Comparison of ENCODE assay signal across 15 cellular contexts in the genomic region with DNA sequence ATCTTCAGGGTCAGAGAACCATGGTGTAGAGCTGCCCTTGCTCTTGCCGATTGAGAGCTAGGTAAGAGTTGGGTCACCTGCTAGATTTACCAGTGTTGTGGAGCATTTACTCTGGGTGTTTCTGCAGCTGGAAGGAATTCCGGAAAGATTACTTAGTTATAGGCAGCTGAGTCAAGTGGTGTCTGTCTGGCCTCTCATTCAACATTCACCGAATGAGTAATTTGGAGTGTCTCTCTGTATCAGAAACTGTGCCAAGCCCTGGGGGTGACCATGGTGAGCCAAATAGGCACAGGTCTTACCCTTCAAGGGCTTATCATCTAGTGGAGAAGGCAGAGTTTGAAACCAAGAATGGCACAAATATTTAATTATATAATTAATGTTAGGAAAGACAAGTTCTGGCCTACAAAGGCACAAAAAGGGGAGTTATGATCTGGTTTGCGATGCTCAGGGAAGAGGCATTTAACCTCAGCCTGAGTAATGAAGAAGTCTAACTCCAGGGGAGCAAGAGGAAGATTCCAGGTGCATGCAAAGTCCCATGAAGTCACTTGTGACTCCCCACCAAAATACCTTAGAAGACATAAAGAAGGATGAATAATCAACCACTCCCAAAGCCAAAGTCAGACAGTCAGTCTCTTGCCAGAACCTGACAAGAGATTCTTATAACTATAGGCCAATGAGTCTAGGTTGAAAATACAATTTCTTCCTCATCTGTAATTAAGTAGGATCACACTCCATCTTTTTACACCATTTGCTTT. TPM values are rescaled to one million over a fixed set of nuclear protein-coding genes. Genes with fewer than 3 reads are reported as not detected.
DNase-seq lines count a peak whose midpoint lies in the region; ATAC-seq and TF ChIP-seq lines count a peak whose summit lies in the region.
"Had no signal": no experiment of that assay in that cellular context is flagged by ENCODE, and none has a peak within 500 bp of the region (broad histone marks: within the 10 kb centered on the region; RNA-seq: fewer than 3 reads in every experiment).

No MANE protein-coding gene starts in this region.

- peak; percentile 69 for ATAC-seq in HG02885 (IDR thresholded peaks at IDR 0.05; ENCODE audit: poor library complexity, unreplicated experiment)
- ATAC-seq in activated T-helper 17 cell treated with anti-CD3 and anti-CD28 coated beads, Interleukin-2, amount 50 U/mL, for 72 hours (replicated peaks) = peak; percentile 79
- no peak for ATAC-seq in activated CD8-positive, alpha-beta T cell treated with anti-CD3 and anti-CD28 coated beads for 36 hours
- ATAC-seq: gastrocnemius medialis had no signal

- H3K36me3 Mint-ChIP-seq in activated T-helper 17 cell treated with anti-CD3 and anti-CD28 coated beads, Interleukin-2, amount 50 U/mL, for 72 hours (ENCODE audit: low read depth) = no peaks in the 10 kb centered on the region
- H3K36me3 Mint-ChIP-seq in activated CD8-positive, alpha-beta T cell treated with anti-CD3 and anti-CD28 coated beads for 36 hours (ENCODE audit: low read depth) = no peaks in the 10 kb centered on the region

- peaks cover 16% of the 10 kb centered on the region for H3K27me3 Mint-ChIP-seq in activated T-helper 17 cell treated with anti-CD3 and anti-CD28 coated beads, Interleukin-2, amount 50 U/mL, for 72 hours
- H3K27me3 Mint-ChIP-seq in activated CD8-positive, alpha-beta T cell treated with anti-CD3 and anti-CD28 coated beads for 36 hours = peaks cover 4% of the 10 kb centered on the region

- H3K9me3 Mint-ChIP-seq in activated T-helper 17 cell treated with anti-CD3 and anti-CD28 coated beads, Interleukin-2, amount 50 U/mL, for 72 hours = no peaks in the 10 kb centered on the region
- H3K9me3 Mint-ChIP-seq in activated CD8-positive, alpha-beta T cell treated with anti-CD3 and anti-CD28 coated beads for 36 hours = no peaks in the 10 kb centered on the region
- H3K9me3 Mint-ChIP-seq: endodermal cell had no signal

- H3K4me3 Mint-ChIP-seq in activated T-helper 17 cell treated with anti-CD3 and anti-CD28 coated beads, Interleukin-2, amount 50 U/mL, for 72 hours = no peak overlapping the region
- H3K4me3 Mint-ChIP-seq in activated CD8-positive, alpha-beta T cell treated with anti-CD3 and anti-CD28 coated beads for 36 hours = no peak overlapping the region
- H3K4me3 Mint-ChIP-seq: endodermal cell had no signal

- CTCF ChIA-PET in activated CD8-positive, alpha-beta T cell treated with anti-CD3 and anti-CD28 coated beads for 36 hours (lab: Charles Lee) = interaction anchor here (0.6 to 1.7 kb wide), 3 partner anchors 10 to 163 kb away, joined by 3 read pairs; no protein-coding TSS in a partner anchor

- DNase-seq in AG10803 (ENCODE audit: low read depth) = peak; percentile 42
- DNase-seq in glomerular visceral epithelial cell (ENCODE audit: extremely low spot score) = peak; percentile 46
- no peak for DNase-seq in NCI-H524 treated with DMSO at 0.1 percent for 48 hours (lab: John Stamatoyannopoulos, UW)
- no peak for DNase-seq in activated CD8-positive, alpha-beta T cell treated with anti-CD3 and anti-CD28 coated beads for 36 hours
- no peak for DNase-seq in activated gamma-delta T cell treated with Interleukin-2 at 50 U/mL for 16 hours
- no peak for DNase-seq in cerebellum (ENCODE audit: low spot score)
- DNase-seq: activated CD4-positive, alpha-beta T cell treated with anti-CD3 and anti-CD28 coated beads, Interleukin-2, amount 50 U/mL, for 48 hours; endodermal cell; gastrocnemius medialis; IMR-90; NCI-H82; substantia nigra had no signal

- no peak for TF ChIP-seq CTCF in AG10803 (conservative IDR thresholded peaks at IDR 0.05; ENCODE audit: low read length)
- no peak for TF ChIP-seq CTCF in activated CD8-positive, alpha-beta T cell treated with anti-CD3 and anti-CD28 coated beads for 36 hours (IDR thresholded peaks at IDR 0.05)

- intact Hi-C loops in activated CD8-positive, alpha-beta T cell treated with anti-CD3 and anti-CD28 coated beads for 36 hours (cut with micrococcal nuclease) = no loop called here

- no peak overlapping the region for H3K27ac Mint-ChIP-seq in activated T-helper 17 cell treated with anti-CD3 and anti-CD28 coated beads, Interleukin-2, amount 50 U/mL, for 72 hours
- no peak overlapping the region for H3K27ac Mint-ChIP-seq in activated CD8-positive, alpha-beta T cell treated with anti-CD3 and anti-CD28 coated beads for 36 hours
- H3K27ac Mint-ChIP-seq: endodermal cell had no signal

- POLR2A ChIA-PET in activated CD8-positive, alpha-beta T cell treated with anti-CD3 and anti-CD28 coated beads for 36 hours (lab: Charles Lee) = interaction anchor here (1.1 kb wide), 1 partner anchor 10 kb away, joined by 3 read pairs; no protein-coding TSS in a partner anchor

- H3K4me3 ChIP-seq in AG10803 (ENCODE audit: low read length) = no peak overlapping the region
- H3K4me3 ChIP-seq: gastrocnemius medialis, sigmoid colon had no signal

- peaks cover 10% of the 10 kb centered on the region for H3K4me1 Mint-ChIP-seq in activated T-helper 17 cell treated with anti-CD3 and anti-CD28 coated beads, Interleukin-2, amount 50 U/mL, for 72 hours
- peaks cover 2% of the 10 kb centered on the region for H3K4me1 Mint-ChIP-seq in activated CD8-positive, alpha-beta T cell treated with anti-CD3 and anti-CD28 coated beads for 36 hours (ENCODE audit: low read depth)

RNA-seq across cellular contexts. Expression of a gene that starts 12.5 kb away (rescaled TPM):
- total RNA-seq in activated T-helper 17 cell treated with anti-CD3 and anti-CD28 coated beads, Interleukin-2, amount 50 U/mL, for 72 hours = 1 to 10 TPM; 2.2 to 7.6 TPM
- 10 to 100 TPM; 10.2 to 10.4 TPM for total RNA-seq in activated CD8-positive, alpha-beta T cell treated with anti-CD3 and anti-CD28 coated beads for 36 hours
- total RNA-seq in cerebellum = 46.3 TPM

Comparison
In these comparisons a context has a peak if more than half of its experiments do, and no peak if none do; other contexts are left out.
1. DNase-seq: peak in AG10803 (single experiment) and glomerular visceral epithelial cell (single experiment); none in NCI-H524 treated with DMSO at 0.1 percent for 48 hours (single experiment), activated CD8-positive, alpha-beta T cell treated with anti-CD3 and anti-CD28 coated beads for 36 hours (single experiment), activated gamma-delta T cell treated with Interleukin-2 at 50 U/mL for 16 hours (single experiment) and cerebellum (single experiment).